In the genomic region with DNA sequence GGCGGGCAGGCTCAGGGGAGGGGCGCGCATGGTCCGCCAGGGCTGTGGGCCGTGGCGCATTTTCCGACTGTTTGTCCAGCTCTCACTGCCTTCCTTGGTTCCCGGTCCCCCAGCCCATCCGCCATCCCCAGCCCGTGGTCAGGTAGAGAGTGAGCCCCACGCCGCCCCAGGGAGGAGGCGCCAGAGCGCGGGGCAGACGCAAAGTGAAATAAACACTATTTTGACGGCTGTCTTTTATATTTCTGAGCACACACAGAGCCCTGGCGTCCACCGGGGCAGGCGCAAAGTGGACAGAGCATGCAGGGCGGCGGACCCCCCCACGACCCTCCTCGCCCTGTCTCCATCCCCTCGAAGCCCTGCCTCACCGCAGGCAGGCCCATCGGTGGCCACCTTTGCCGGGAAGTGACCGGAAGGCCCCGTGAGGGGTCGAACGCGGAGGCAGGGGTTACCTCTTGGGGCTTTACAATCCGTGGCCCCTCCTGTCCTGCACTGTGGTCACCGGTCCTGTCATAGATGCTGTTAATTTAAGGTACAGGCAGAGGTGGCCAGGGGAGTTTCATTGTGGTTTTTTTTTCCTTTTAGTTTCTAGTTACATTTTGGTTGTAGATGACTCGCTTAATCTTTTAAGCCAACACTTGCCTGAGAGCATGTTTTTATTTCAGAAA, we compare ENCODE assay signal across 18 cellular contexts. TPM values are rescaled to one million over a fixed set of nuclear protein-coding genes. Genes with fewer than 3 reads are reported as not detected.
"Had no signal": no experiment of that assay in that cellular context is flagged by ENCODE, and none has a peak within 500 bp of the region (broad histone marks: within the 10 kb centered on the region; RNA-seq: fewer than 3 reads in every experiment).

No MANE protein-coding gene starts in this region.

- H3K36me3 Mint-ChIP-seq: activated naive CD8-positive, alpha-beta T cell treated with anti-CD3 and anti-CD28 coated beads, Interleukin-2, amount 10 ng/mL, durations not matched to agents 7 days and 5 days had no signal

- H3K4me1 ChIP-seq: left lung, right atrium auricular region had no signal

- ATAC-seq: gastroesophageal sphincter; left lung; naive thymus-derived CD8-positive, alpha-beta T cell; T-helper 17 cell had no signal

- H3K27ac ChIP-seq: gastroesophageal sphincter, left lung, right atrium auricular region, thoracic aorta had no signal

- DNase-seq: activated CD4-positive, alpha-beta T cell treated with anti-CD3 and anti-CD28 coated beads, Interleukin-2, amount 10 ng/mL, durations not matched to agents 7 days and 5 days; activated CD4-positive, CD25-positive, alpha-beta regulatory T cell; activated CD8-positive, alpha-beta memory T cell treated with anti-CD3 and anti-CD28 coated beads for 24 hours; activated naive CD8-positive, alpha-beta T cell treated with anti-CD3 and anti-CD28 coated beads, Interleukin-2, amount 10 ng/mL, durations not matched to agents 7 days and 5 days; cerebellar nuclear complex; endodermal cell; islet precursor cell; naive thymus-derived CD8-positive, alpha-beta T cell; nucleus accumbens; T-helper 17 cell had no signal

- H3K27ac Mint-ChIP-seq: activated CD4-positive, alpha-beta T cell treated with anti-CD3 and anti-CD28 coated beads, Interleukin-2, amount 10 ng/mL, durations not matched to agents 7 days and 5 days; activated naive CD8-positive, alpha-beta T cell treated with anti-CD3 and anti-CD28 coated beads, Interleukin-2, amount 10 ng/mL, durations not matched to agents 7 days and 5 days; activated T-helper 1 cell treated with anti-CD3 and anti-CD28 coated beads, Interleukin-12 subunit alpha, Interleukin-12 subunit beta, Interleukin-2, Interleukin-4 antibody, amounts not matched to agents 30 ng/mL and 10 ng/mL and 1 ng/mL, durations not matched to agents 14 hours and 24 hours and 36 hours; endodermal cell; T-helper 17 cell had no signal

- H3K4me3 ChIP-seq: left lung, thoracic aorta had no signal

- H3K27me3 Mint-ChIP-seq: naive thymus-derived CD8-positive, alpha-beta T cell; T-helper 17 cell had no signal

- H3K9me3 ChIP-seq: gastroesophageal sphincter, left lung, right atrium auricular region, thoracic aorta had no signal

- H3K36me3 ChIP-seq: right atrium auricular region, thoracic aorta had no signal

- H3K4me3 Mint-ChIP-seq: activated CD4-positive, alpha-beta T cell treated with anti-CD3 and anti-CD28 coated beads, Interleukin-2, amount 10 ng/mL, durations not matched to agents 7 days and 5 days; activated naive CD8-positive, alpha-beta T cell treated with anti-CD3 and anti-CD28 coated beads, Interleukin-2, amount 10 ng/mL, durations not matched to agents 7 days and 5 days; activated T-helper 1 cell treated with anti-CD3 and anti-CD28 coated beads, Interleukin-12 subunit alpha, Interleukin-12 subunit beta, Interleukin-2, Interleukin-4 antibody, amounts not matched to agents 30 ng/mL and 10 ng/mL and 1 ng/mL, durations not matched to agents 14 hours and 24 hours and 36 hours; endodermal cell; T-helper 17 cell had no signal

- FAIRE-seq: TTC549 had no signal

- H3K9me3 Mint-ChIP-seq: activated CD4-positive, alpha-beta T cell treated with anti-CD3 and anti-CD28 coated beads, Interleukin-2, amount 10 ng/mL, durations not matched to agents 7 days and 5 days; activated naive CD8-positive, alpha-beta T cell treated with anti-CD3 and anti-CD28 coated beads, Interleukin-2, amount 10 ng/mL, durations not matched to agents 7 days and 5 days; activated T-helper 1 cell treated with anti-CD3 and anti-CD28 coated beads, Interleukin-12 subunit alpha, Interleukin-12 subunit beta, Interleukin-2, Interleukin-4 antibody, amounts not matched to agents 30 ng/mL and 10 ng/mL and 1 ng/mL, durations not matched to agents 14 hours and 24 hours and 36 hours; endodermal cell; naive thymus-derived CD8-positive, alpha-beta T cell had no signal

- H3K27me3 ChIP-seq: right atrium auricular region had no signal

- H3K4me1 Mint-ChIP-seq: endodermal cell had no signal

RNA-seq across cellular contexts. Expression of gene COMP, which starts 13.2 kb away (rescaled TPM):
- total RNA-seq: activated CD4-positive, alpha-beta T cell treated with anti-CD3 and anti-CD28 coated beads, Interleukin-2, amount 10 ng/mL, durations not matched to agents 7 days and 5 days; activated naive CD8-positive, alpha-beta T cell treated with anti-CD3 and anti-CD28 coated beads, Interleukin-2, amount 10 ng/mL, durations not matched to agents 7 days and 5 days; activated T-helper 1 cell treated with anti-CD3 and anti-CD28 coated beads, Interleukin-12 subunit alpha, Interleukin-12 subunit beta, Interleukin-2, Interleukin-4 antibody, amounts not matched to agents 30 ng/mL and 10 ng/mL and 1 ng/mL, durations not matched to agents 14 hours and 24 hours and 36 hours; dermis microvascular lymphatic vessel endothelial cell; endodermal cell; epithelial cell of proximal tubule; naive thymus-derived CD8-positive, alpha-beta T cell; T-helper 17 cell had no signal
- polyA plus RNA-seq: naive thymus-derived CD8-positive, alpha-beta T cell had no signal
